In genomic region chr3:122247087-122247824, GRCh38 we compare ENCODE assay signal across 15 cellular contexts.
A peak's percentile ranks its signal among the peaks of the same experiment; 100 is the strongest.
DNase-seq lines count a peak whose midpoint lies in the region; ATAC-seq and TF ChIP-seq lines count a peak whose summit lies in the region.
"Had no signal": no experiment of that assay in that cellular context is flagged by ENCODE, and none has a peak within 500 bp of the region (broad histone marks: within the 10 kb centered on the region; RNA-seq: fewer than 3 reads in every experiment).

No MANE protein-coding gene starts in this region.

- DNase-seq in SIG-M5 treated with dmso at 0.1 percent for 504 hours (lab: John Stamatoyannopoulos, UW; ENCODE audit: unreplicated experiment), result peak; percentile 70
- DNase-seq in SIG-M5 (lab: John Stamatoyannopoulos, UW), result no peak
- peak; percentile 86 for DNase-seq in SKM-1 treated with dmso at 0.1 percent for 144 hours (lab: John Stamatoyannopoulos, UW; ENCODE audit: unreplicated experiment)
- DNase-seq in left lung, result no peak
- DNase-seq in aorta, result no peak
- DNase-seq in A172 (ENCODE audit: low spot score), result no peak
- no peak for DNase-seq in NCI-H2196 (lab: John Stamatoyannopoulos, UW; ENCODE audit: unreplicated experiment)
- DNase-seq: 8988T; activated T-cell treated with anti-CD3 and anti-CD28 coated beads, Interleukin-2, amount 50 U/mL, for 1 hour; KBM-7; NCI-H2107; stimulated activated CD4-positive, alpha-beta T cell treated with anti-CD3 and anti-CD28 coated beads, Interleukin-1b, Interleukin-23, amount 100 ng/mL, for 48 hours; stimulated activated naive CD4-positive, alpha-beta T cell treated with Interleukin-2 at 50 U/mL for 16 hours; WERI-Rb-1 had no signal

- H3K27me3 ChIP-seq in left lung, result no peaks in the 10 kb centered on the region
- H3K27me3 ChIP-seq in aorta (ENCODE audit: control insufficient read depth in 1 of 2, insufficient read depth in 2 of 2, low read length in 1 of 2), result no peaks in the 10 kb centered on the region

- H3K36me3 ChIP-seq in left lung (no peaks in the 10 kb centered on the region), aorta (ENCODE audit: control insufficient read depth in 1 of 2, insufficient read depth in 2 of 2, low read length in 1 of 2) (no peaks in the 10 kb centered on the region)
- H3K36me3 ChIP-seq: WERI-Rb-1 had no signal

- intact Hi-C loops in left lung (cut with DNase I), result no loop called here
- intact Hi-C loops in aorta (cut with DNase I), result no loop called here

- ATAC-seq in left lung (peak; percentile 72), aorta (ENCODE audit: low FRiP score) (peak; percentile 44), HG03442 (IDR thresholded peaks at IDR 0.05; ENCODE audit: unreplicated experiment) (no peak)

- H3K9me3 ChIP-seq in left lung, result no peaks in the 10 kb centered on the region
- no peaks in the 10 kb centered on the region for H3K9me3 ChIP-seq in aorta (ENCODE audit: control insufficient read depth, low read length)

- no peak overlapping the region for H3K4me3 ChIP-seq in left lung
- H3K4me3 ChIP-seq in aorta (ENCODE audit: low read length in 2 of 2), result no peak overlapping the region

- WGBS in aorta, 2 donors, result 59% methylated on average over 8 of the region's 8 CpGs

- H3K4me1 ChIP-seq in left lung (peaks cover 0 to 22% of the 10 kb centered on the region in 2 donors), aorta (ENCODE audit: control insufficient read depth in 1 of 2, insufficient read depth in 2 of 2, low read length in 2 of 2) (no peaks in the 10 kb centered on the region)

- H3K27ac ChIP-seq in left lung (peak overlapping the region in 1 of 2 donors; percentile 85), aorta (ENCODE audit: low read depth in 1 of 2, low read length in 2 of 2) (no peak overlapping the region)
- H3K27ac ChIP-seq: WERI-Rb-1 had no signal

- TF ChIP-seq CTCF in left lung (IDR thresholded peaks at IDR 0.05), result no peak

Comparison
In these comparisons a context has a peak if more than half of its experiments do, and no peak if none do; other contexts are left out.
1. DNase-seq: peak in SIG-M5 treated with dmso at 0.1 percent for 504 hours (single experiment) and SKM-1 treated with dmso at 0.1 percent for 144 hours (single experiment); none in SIG-M5 (single experiment), left lung (0 of 2), aorta (0 of 2), A172 (single experiment) and NCI-H2196 (single experiment).